ENCODE assay signal across 24 cellular contexts in genomic region chr6:96943535-96943934, GRCh38. TPM values are rescaled to one million over a fixed set of nuclear protein-coding genes. Genes with fewer than 3 reads are reported as not detected.
"Had no signal": no experiment of that assay in that cellular context is flagged by ENCODE, and none has a peak within 500 bp of the region (broad histone marks: within the 10 kb centered on the region; RNA-seq: fewer than 3 reads in every experiment).

No MANE protein-coding gene starts in this region.

- H3K27ac ChIP-seq: coronary artery, heart right ventricle, neutrophil, right atrium auricular region, sigmoid colon, skin epidermis, stomach, thoracic aorta had no signal

- H3K4me3 ChIP-seq: coronary artery, heart right ventricle, right atrium auricular region, sigmoid colon, skin epidermis, stomach, thoracic aorta had no signal

- H3K4me3 Mint-ChIP-seq: naive thymus-derived CD4-positive, alpha-beta T cell had no signal

- H3K27me3 ChIP-seq: heart right ventricle, neutrophil, right atrium auricular region, sigmoid colon, stomach had no signal

- H3K36me3 ChIP-seq: heart right ventricle, neutrophil, right atrium auricular region, sigmoid colon, stomach, thoracic aorta had no signal

- FAIRE-seq: frontal cortex, islet of Langerhans had no signal

- H3K4me1 ChIP-seq: sigmoid colon, stomach had no signal

- ATAC-seq: heart right ventricle; naive thymus-derived CD4-positive, alpha-beta T cell had no signal

- DNase-seq: effector CD8-positive, alpha-beta T cell; heart right ventricle; hypothalamus; kidney glomerular epithelial cell; mesendoderm; naive thymus-derived CD4-positive, alpha-beta T cell; sigmoid colon; stimulated activated naive CD4-positive, alpha-beta T cell; stomach; substantia nigra; trophoblast cell had no signal

- H3K27me3 Mint-ChIP-seq: naive thymus-derived CD4-positive, alpha-beta T cell had no signal

- H3K9me3 ChIP-seq: heart right ventricle, neutrophil, right atrium auricular region, sigmoid colon, stomach, thoracic aorta had no signal

RNA-seq across cellular contexts. Expression of gene KLHL32, which starts 19.0 kb away (rescaled TPM):
- total RNA-seq: dermis microvascular lymphatic vessel endothelial cell, lung microvascular endothelial cell, osteocyte, posterior vena cava had no signal
- polyA plus RNA-seq: esophagus, fibroblast of lung had no signal
